2 cellular contexts compared by ENCODE assay signal in the genomic region with DNA sequence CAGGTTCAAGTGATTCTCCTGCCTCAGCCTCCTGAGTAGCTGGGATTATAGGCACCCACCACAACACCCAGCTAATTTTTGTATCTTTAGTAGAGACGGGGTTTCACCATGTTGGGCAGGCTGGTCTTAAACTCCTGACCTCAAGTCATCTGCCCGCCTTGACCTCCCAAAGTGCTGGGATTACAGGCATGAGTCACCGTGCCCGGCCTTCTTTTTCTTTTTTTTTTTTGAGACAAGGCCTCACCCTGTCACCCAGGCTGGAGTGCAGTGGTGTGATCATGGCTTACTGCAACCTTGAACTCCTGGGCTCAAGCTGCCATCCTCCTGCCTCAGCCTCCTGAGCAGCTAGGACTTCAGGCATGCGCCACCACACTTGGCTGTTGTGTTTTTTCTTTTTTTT.
TF ChIP-seq lines count a peak whose summit lies in the region.
"Not testable (repeated sequence)": the region's sequence is repeated elsewhere in the genome, so short reads cannot be mapped to it uniquely, and the experiment has no call there.

No MANE protein-coding gene starts in this region.

TF ChIP-seq in K562, 482 proteins besides CTCF, POLR2A, EP300 and RAD21:
- TF ChIP-seq, protein P1, sequence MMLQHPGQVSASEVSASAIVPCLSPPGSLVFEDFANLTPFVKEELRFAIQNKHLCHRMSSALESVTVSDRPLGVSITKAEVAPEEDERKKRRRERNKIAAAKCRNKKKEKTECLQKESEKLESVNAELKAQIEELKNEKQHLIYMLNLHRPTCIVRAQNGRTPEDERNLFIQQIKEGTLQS (IDR thresholded peaks at IDR 0.05) = 0 out of 2 replicates have a peak, but pooled peaks have one; percentile 22
- TF ChIP-seq, protein P1 (CRISPR knock-in tag; conservative IDR thresholded peaks at IDR 0.05) = not testable (repeated sequence)

TF ChIP-seq in HepG2, 621 proteins besides CTCF, POLR2A, EP300 and RAD21:
- TF ChIP-seq ZNF770 (CRISPR knock-in tag; IDR thresholded peaks at IDR 0.05) = peak; percentile 26; the same call in 1 of the 2 replicates
- peak; percentile 60 for TF ChIP-seq FOSL2 (CRISPR knock-in tag; IDR thresholded peaks at IDR 0.05)
- TF ChIP-seq RARA (CRISPR knock-in tag; IDR thresholded peaks at IDR 0.05) = 0 out of 2 replicates have a peak, but pooled peaks have one; percentile 20
TF ChIP-seq in HepG2: peak in this region for 3; not testable (repeated sequence) for 618.
